ENCODE assay signal across 23 cellular contexts in the genomic region with DNA sequence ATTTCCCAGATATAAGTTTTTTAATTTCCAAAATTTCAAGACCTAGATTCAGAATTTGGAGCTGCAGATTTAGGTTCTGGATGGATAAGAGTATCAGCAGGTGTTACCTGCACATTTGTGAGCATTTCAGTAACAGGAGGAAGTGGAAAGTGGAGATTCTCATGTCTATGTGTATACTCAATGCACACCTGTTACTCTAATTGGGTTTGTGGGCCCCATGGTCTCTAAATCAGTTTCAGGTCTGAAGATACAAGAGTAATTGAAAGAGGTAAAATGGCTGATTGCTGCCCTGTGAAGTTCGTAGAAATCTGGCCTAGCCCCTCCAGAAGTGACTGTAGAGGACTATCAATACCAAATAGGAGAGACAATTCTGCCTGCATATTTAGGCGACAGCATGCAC.
"Had no signal": no experiment of that assay in that cellular context is flagged by ENCODE, and none has a peak within 500 bp of the region (broad histone marks: within the 10 kb centered on the region; RNA-seq: fewer than 3 reads in every experiment).

No MANE protein-coding gene starts in this region.

- H3K9me3 Mint-ChIP-seq: memory B cell had no signal

- H3K4me3 Mint-ChIP-seq: immature natural killer cell; memory B cell; nephron; neural crest cell; stimulated activated naive CD8-positive, alpha-beta T cell treated with anti-CD3 and anti-CD28 coated beads, Interleukin-15, Interleukin-2, amounts not matched to agents 100 ng/mL and 50 ng/mL, for 24 hours had no signal

- H3K27ac Mint-ChIP-seq: immature natural killer cell; memory B cell; naive thymus-derived CD8-positive, alpha-beta T cell; nephron; progenitor cell of endocrine pancreas; stimulated activated naive CD8-positive, alpha-beta T cell treated with anti-CD3 and anti-CD28 coated beads, Interleukin-15, Interleukin-2, amounts not matched to agents 100 ng/mL and 50 ng/mL, for 24 hours had no signal

- H3K4me1 Mint-ChIP-seq: nephron, neural crest cell had no signal

- H3K4me3 ChIP-seq: left ventricle myocardium inferior, ovary, right atrium auricular region, right lobe of liver, suprapubic skin, thoracic aorta, tibial artery, upper lobe of right lung had no signal

- ATAC-seq: naive thymus-derived CD8-positive, alpha-beta T cell; right lobe of liver; upper lobe of right lung had no signal

- DNase-seq: hypothalamus; immature natural killer cell; kidney; left ventricle myocardium inferior; naive thymus-derived CD8-positive, alpha-beta T cell; ovary; right lobe of liver; stimulated activated CD4-positive, alpha-beta T cell treated with anti-CD3 and anti-CD28 coated beads, Interleukin-12 subunit alpha, Interleukin-12 subunit beta, amount 100 ng/mL, for 4 hours; stimulated activated CD4-positive, alpha-beta T cell treated with anti-CD3 and anti-CD28 coated beads, Interleukin-15, amount 100 ng/mL, for 24 hours; stimulated activated CD4-positive, alpha-beta T cell treated with anti-CD3 and anti-CD28 coated beads, Interleukin-2, amount 100 ng/mL, for 24 hours; stimulated activated CD4-positive, alpha-beta T cell treated with anti-CD3 and anti-CD28 coated beads, Interleukin-4, amount 100 ng/mL, for 1 hour; stimulated activated naive CD4-positive, alpha-beta T cell; tibial artery; trophoblast cell; upper lobe of right lung had no signal

- H3K27me3 Mint-ChIP-seq: memory B cell; naive thymus-derived CD8-positive, alpha-beta T cell; progenitor cell of endocrine pancreas; stimulated activated naive CD8-positive, alpha-beta T cell treated with anti-CD3 and anti-CD28 coated beads, Interleukin-15, Interleukin-2, amounts not matched to agents 100 ng/mL and 50 ng/mL, for 24 hours had no signal

- H3K27me3 ChIP-seq: ovary, right atrium auricular region, right lobe of liver, suprapubic skin, tibial artery, upper lobe of right lung had no signal

- H3K27ac ChIP-seq: left ventricle myocardium inferior, ovary, right atrium auricular region, right lobe of liver, suprapubic skin, thoracic aorta, tibial artery, upper lobe of right lung had no signal

- H3K36me3 ChIP-seq: left ventricle myocardium inferior, ovary, right atrium auricular region, right lobe of liver, upper lobe of right lung had no signal

- H3K4me1 ChIP-seq: left ventricle myocardium inferior, right atrium auricular region, right lobe of liver, suprapubic skin, tibial artery, upper lobe of right lung had no signal

- H3K9me3 ChIP-seq: left ventricle myocardium inferior, ovary, right atrium auricular region, upper lobe of right lung had no signal
